16 cellular contexts compared by ENCODE assay signal in genomic region chr9:113468716-113469448, GRCh38. TPM values are rescaled to one million over a fixed set of nuclear protein-coding genes. Genes with fewer than 3 reads are reported as not detected.
DNase-seq lines count a peak whose midpoint lies in the region; ATAC-seq, FAIRE-seq and TF ChIP-seq lines count a peak whose summit lies in the region.
"Had no signal": no experiment of that assay in that cellular context is flagged by ENCODE, and none has a peak within 500 bp of the region (broad histone marks: within the 10 kb centered on the region; RNA-seq: fewer than 3 reads in every experiment).

No MANE protein-coding gene starts in this region.

- no peak overlapping the region for H3K23ac ChIP-seq in IMR-90 (ENCODE audit: low read depth, low read length)

- H2AFZ ChIP-seq in IMR-90 (replicated peaks; ENCODE audit: low read length, poor library complexity): no peak overlapping the region

- no peak overlapping the region for H3K9ac ChIP-seq in IMR-90 (ENCODE audit: low read depth, low read length)
- H3K9ac ChIP-seq in kidney (ENCODE audit: low read length in 2 of 2): peak overlapping the region in 1 of 2 donors; percentile 10

- peak; percentile 21; the same call in 1 of the 2 replicates for ATAC-seq in IMR-90 (ENCODE audit: low read depth)
- no peak for ATAC-seq in lower lobe of right lung
- ATAC-seq in HG02588 (IDR thresholded peaks at IDR 0.05; ENCODE audit: unreplicated experiment): no peak

- TF ChIP-seq RAD21 in IMR-90 (IDR thresholded peaks at IDR 0.05; ENCODE audit: low read length): no peak

- no peaks in the 10 kb centered on the region for H3K36me3 ChIP-seq in IMR-90 (ENCODE audit: control insufficient read depth, insufficient read depth, low read length)
- no peaks in the 10 kb centered on the region for H3K36me3 ChIP-seq in kidney (ENCODE audit: control insufficient read depth in 1 of 2, insufficient read depth in 2 of 2, low read length in 2 of 2)
- no peaks in the 10 kb centered on the region for H3K36me3 ChIP-seq in lower lobe of right lung
- H3K36me3 ChIP-seq: BE2C, colonic mucosa had no signal

- H3K4ac ChIP-seq in IMR-90 (ENCODE audit: low read depth, low read length): no peak overlapping the region

- H3K9me3 ChIP-seq in IMR-90 (ENCODE audit: control insufficient read depth, insufficient read depth, low read length) (no peaks in the 10 kb centered on the region), kidney (ENCODE audit: control insufficient read depth in 1 of 2, low read length in 2 of 2) (no peaks in the 10 kb centered on the region), lower lobe of right lung (no peaks in the 10 kb centered on the region)
- H3K9me3 ChIP-seq: BE2C, colonic mucosa had no signal

- H3K9me1 ChIP-seq in IMR-90 (ENCODE audit: insufficient read depth, low read length): no peaks in the 10 kb centered on the region

- H4K8ac ChIP-seq in IMR-90 (ENCODE audit: low read depth in 2 of 2, low read length in 2 of 2): peak overlapping the region in 1 of 2 experiments; percentile 16; a peak in 2 of 4 replicates

- no peaks in the 10 kb centered on the region for H4K20me1 ChIP-seq in IMR-90 (ENCODE audit: insufficient read depth, low read length)

- peaks cover 13% of the 10 kb centered on the region for H3K36me3 Mint-ChIP-seq in brain
- peaks cover 11% of the 10 kb centered on the region; the same call in 1 of the 2 replicates for H3K36me3 Mint-ChIP-seq in HFFc6 (ENCODE audit: low read depth)

- H3K4me3 Mint-ChIP-seq in brain (peak overlapping the region in 1 of 5 experiments; percentile 23), HFFc6 (no peak overlapping the region)

- peaks cover 8% of the 10 kb centered on the region for H3K27me3 ChIP-seq in IMR-90 (ENCODE audit: control insufficient read depth, insufficient read depth, low read length)
- no peaks in the 10 kb centered on the region for H3K27me3 ChIP-seq in lower lobe of right lung (ENCODE audit: low read depth)
- H3K27me3 ChIP-seq: BE2C, colonic mucosa had no signal

- H3K9me3 Mint-ChIP-seq in brain (peaks cover 0 to 16% (median 9%) of the 10 kb centered on the region in 5 experiments), HFFc6 (no peaks in the 10 kb centered on the region; the same call in 1 of the 2 replicates)

- POLR2A ChIA-PET in IMR-90 (lab: Charles Lee; ENCODE audit: unreplicated experiment): interaction anchor here (0.5 kb wide), 1 partner anchor 15 kb away, joined by 9 read pairs; no protein-coding TSS in a partner anchor

- DNase-seq in IMR-90 (no peak), kidney (no peak), renal cortical epithelial cell (ENCODE audit: low read depth) (peak; percentile 68), lower lobe of right lung (no peak), HFFc6 (no peak)
- DNase-seq in activated CD4-positive, alpha-beta T cell treated with anti-CD3 and anti-CD28 coated beads for 48 hours: no peak
- DNase-seq: activated T-cell treated with anti-CD3 and anti-CD28 coated beads for 4 hours, BE2C, colonic mucosa, H7, NCI-H1417, NCI-H774 had no signal

- peaks cover 51% of the 10 kb centered on the region for H3K4me1 Mint-ChIP-seq in brain
- peaks cover 17% of the 10 kb centered on the region for H3K4me1 Mint-ChIP-seq in HFFc6 (ENCODE audit: low read depth)

- H3K4me1 ChIP-seq in IMR-90 (ENCODE audit: control insufficient read depth, insufficient read depth, low read length) (peaks cover 12% of the 10 kb centered on the region), kidney (ENCODE audit: control insufficient read depth in 1 of 2, insufficient read depth in 1 of 2, low read depth in 1 of 2, low read length in 2 of 2) (peaks cover 21 to 24% of the 10 kb centered on the region in 2 donors), lower lobe of right lung (peaks cover 3% of the 10 kb centered on the region)
- H3K4me1 ChIP-seq: BE2C, colonic mucosa had no signal

- 33% methylated on average over 2 of the region's 6 CpGs; no CpG with 5 or more reads in 1 of the 2 experiments for WGBS in IMR-90 (ENCODE audit: extremely low coverage in 2 of 2, insufficient read length in 1 of 2), 2 experiments

- no peak overlapping the region for H2BK5ac ChIP-seq in IMR-90 (ENCODE audit: low read depth, low read length, poor library complexity, severe bottlenecking)

- H2AK9ac ChIP-seq in IMR-90 (replicated peaks; ENCODE audit: low read depth, low read length, poor library complexity): no peak overlapping the region

- no peak overlapping the region; the same call in 1 of the 2 replicates for H4K5ac ChIP-seq in IMR-90 (ENCODE audit: low read depth, low read length)

- intact Hi-C loops in IMR-90 (cut with micrococcal nuclease) (no loop called here), kidney (cut with DNase I) (no loop called here), lower lobe of right lung (cut with DNase I) (no loop called here)

- H4K91ac ChIP-seq in IMR-90 (ENCODE audit: insufficient read depth, low read depth, low read length): no peak overlapping the region; the same call in 1 of the 2 replicates

- peak overlapping the region; percentile 2; the same call in 1 of the 2 replicates for H2AK5ac ChIP-seq in IMR-90 (ENCODE audit: low read depth, low read length)

- in situ Hi-C loops in IMR-90 (cut with MboI; ENCODE audit: low sequenced_read_pairs): no loop called here

- no peak for TF ChIP-seq CTCF in IMR-90 (conservative IDR thresholded peaks at IDR 0.05; ENCODE audit: low read depth, low read length)
- TF ChIP-seq CTCF in brain (conservative IDR thresholded peaks at IDR 0.05): no peak
- TF ChIP-seq CTCF in kidney (IDR thresholded peaks at IDR 0.05; ENCODE audit: borderline replicate concordance, extremely low read depth, insufficient read depth): no peak
- TF ChIP-seq CTCF in lower lobe of right lung (IDR thresholded peaks at IDR 0.05): no peak
- no peak for TF ChIP-seq CTCF in HFFc6 (IDR thresholded peaks at IDR 0.05)

- H2BK15ac ChIP-seq in IMR-90 (ENCODE audit: low read depth, low read length): 0 out of 3 replicates have a peak overlapping the region, but pooled peaks have one; percentile 2

- H3K18ac ChIP-seq in IMR-90 (ENCODE audit: low read depth, low read length): no peak overlapping the region

- no peak overlapping the region; the same call in 1 of the 2 replicates for H3K4me2 ChIP-seq in IMR-90 (ENCODE audit: low read depth, low read length)

- peak overlapping the region in 4 of 5 experiments; percentile 2 to 89 (median 73) for H3K27ac Mint-ChIP-seq in brain
- no peak overlapping the region for H3K27ac Mint-ChIP-seq in HFFc6

- no peak overlapping the region for H3K27ac ChIP-seq in IMR-90 (ENCODE audit: insufficient read depth, low read length)
- H3K27ac ChIP-seq in kidney (ENCODE audit: low read depth in 2 of 2, low read length in 2 of 2): peak overlapping the region; percentile 5 to 38
- H3K27ac ChIP-seq in lower lobe of right lung: no peak overlapping the region
- H3K27ac ChIP-seq: colonic mucosa, VCaP had no signal

- no TSS peak for BruUV-seq in IMR-90 (replicated peaks; lab: Mats Ljungman, UMichigan)

- no peak overlapping the region for H3K4me3 ChIP-seq in IMR-90 (ENCODE audit: insufficient read depth, low read depth, low read length)
- no peak overlapping the region for H3K4me3 ChIP-seq in kidney (ENCODE audit: low read length in 2 of 2)
- H3K4me3 ChIP-seq in lower lobe of right lung: no peak overlapping the region
- H3K4me3 ChIP-seq: colonic mucosa had no signal

- peaks cover 5% of the 10 kb centered on the region for H3K27me3 Mint-ChIP-seq in brain
- H3K27me3 Mint-ChIP-seq in HFFc6 (ENCODE audit: insufficient read depth): peaks cover 6% of the 10 kb centered on the region

- FAIRE-seq in kidney (lab: Jason Lieb, UNC): no peak
- FAIRE-seq: keratinocyte had no signal

- no peak overlapping the region for H3K14ac ChIP-seq in IMR-90 (replicated peaks; ENCODE audit: low read depth, low read length)

- no peaks in the 10 kb centered on the region for H3K79me1 ChIP-seq in IMR-90 (ENCODE audit: low read depth in 1 of 2, low read length in 2 of 2)

- no peak for TF ChIP-seq POLR2A in IMR-90 (IDR thresholded peaks at IDR 0.05; ENCODE audit: low read depth, low read length)

- CTCF ChIA-PET in IMR-90 (lab: Yijun Ruan, JAX): interaction anchor here (0.6 to 0.8 kb wide), 2 partner anchors 9 to 925 kb away, joined by 3 to 4 read pairs; no protein-coding TSS in a partner anchor

- no peak overlapping the region for H2BK120ac ChIP-seq in IMR-90 (ENCODE audit: low read depth, low read length)

- H2BK20ac ChIP-seq in IMR-90 (ENCODE audit: low read depth, low read length): no peak overlapping the region

- dilution Hi-C loops in IMR-90 (cut with HindIII; ENCODE audit: low sequenced_read_pairs, unreplicated experiment): no loop called here

- H3K56ac ChIP-seq in IMR-90 (ENCODE audit: extremely low read depth, insufficient read depth, low read length): no peak overlapping the region

RNA-seq across cellular contexts. Expression of gene RGS3, which starts 5.4 kb away (rescaled TPM):
- total RNA-seq in IMR-90 (2012; rRNA removed) (51.8 and 53.3 TPM in 2 replicates), kidney (114 TPM), renal cortical epithelial cell (56.1 and 76.2 TPM in 2 replicates), lower lobe of right lung (66.2 TPM)
- polyA plus RNA-seq in IMR-90 (2012; rRNA removed) (65.6 and 68.7 TPM in 2 replicates), brain (ENCODE audit: insufficient read depth, low read depth, low replicate concordance) (74.7 TPM), kidney (ENCODE audit: insufficient read depth, low read depth, low replicate concordance) (137 TPM)
- 40.0 and 73.3 TPM in 2 replicates for polyA plus RNA-seq in IMR-90 (2012; cell fraction: cytosol; rRNA removed)
- 93.2 and 94.6 TPM in 2 replicates for polyA plus RNA-seq in IMR-90 (2012; cell fraction: nucleus; rRNA removed; ENCODE audit: low replicate concordance)
- total RNA-seq in HFFc6 (2021; fragmentation: NEBNext Ultra II Directional; extraction: Animal tissue kit (Norgen Biotek cat#: 25700)): 10 to 100 TPM; 49.7 to 57.0 (median 52.5) TPM

RNA-seq across cellular contexts. Expression of gene C9orf43, which starts 58.3 kb away (rescaled TPM):
- total RNA-seq in IMR-90 (2012; rRNA removed): 0.28 and 0.36 TPM in 2 replicates
- polyA plus RNA-seq in IMR-90 (2012; rRNA removed): 0.24 and 0.46 TPM in 2 replicates
- 0.03 and 0.18 TPM in 2 replicates for polyA plus RNA-seq in IMR-90 (2012; cell fraction: cytosol; rRNA removed)
- 0.28 and 0.56 TPM in 2 replicates for polyA plus RNA-seq in IMR-90 (2012; cell fraction: nucleus; rRNA removed; ENCODE audit: low replicate concordance)
- polyA plus RNA-seq in brain (ENCODE audit: insufficient read depth, low read depth, low replicate concordance): 0.87 TPM
- 0.50 TPM for total RNA-seq in kidney
- 0.80 TPM for polyA plus RNA-seq in kidney (ENCODE audit: insufficient read depth, low read depth, low replicate concordance)
- 0.35 and 0.45 TPM in 2 replicates for total RNA-seq in renal cortical epithelial cell
- total RNA-seq in lower lobe of right lung: 0.35 TPM
- under 1 TPM; 0.27 to 0.73 (median 0.38) TPM for total RNA-seq in HFFc6 (2021; fragmentation: NEBNext Ultra II Directional; extraction: Animal tissue kit (Norgen Biotek cat#: 25700))

RNA-seq across cellular contexts. Expression of gene POLE3, which starts 58.4 kb away (rescaled TPM):
- total RNA-seq in IMR-90 (2012; rRNA removed): 43.0 and 48.3 TPM in 2 replicates
- 33.4 and 34.8 TPM in 2 replicates for polyA plus RNA-seq in IMR-90 (2012; rRNA removed)
- 14.6 and 19.9 TPM in 2 replicates for polyA plus RNA-seq in IMR-90 (2012; cell fraction: cytosol; rRNA removed)
- polyA plus RNA-seq in IMR-90 (2012; cell fraction: nucleus; rRNA removed; ENCODE audit: low replicate concordance): 35.9 and 55.9 TPM in 2 replicates
- polyA plus RNA-seq in brain (ENCODE audit: insufficient read depth, low read depth, low replicate concordance): 92.7 TPM
- total RNA-seq in kidney: 26.1 TPM
- 27.1 TPM for polyA plus RNA-seq in kidney (ENCODE audit: insufficient read depth, low read depth, low replicate concordance)
- total RNA-seq in renal cortical epithelial cell: 36.1 and 53.0 TPM in 2 replicates
- total RNA-seq in lower lobe of right lung: 29.7 TPM
- 10 to 100 TPM; 33.7 to 43.9 (median 37.9) TPM for total RNA-seq in HFFc6 (2021; fragmentation: NEBNext Ultra II Directional; extraction: Animal tissue kit (Norgen Biotek cat#: 25700))

Comparison
In these comparisons a context has a peak if more than half of its experiments do, and no peak if none do; other contexts are left out.
1. H3K27ac ChIP-seq: peak in kidney (2 of 2); none in IMR-90 (single experiment) and lower lobe of right lung (single experiment).